ENCODE assay signal across 21 cellular contexts in the genomic region with DNA sequence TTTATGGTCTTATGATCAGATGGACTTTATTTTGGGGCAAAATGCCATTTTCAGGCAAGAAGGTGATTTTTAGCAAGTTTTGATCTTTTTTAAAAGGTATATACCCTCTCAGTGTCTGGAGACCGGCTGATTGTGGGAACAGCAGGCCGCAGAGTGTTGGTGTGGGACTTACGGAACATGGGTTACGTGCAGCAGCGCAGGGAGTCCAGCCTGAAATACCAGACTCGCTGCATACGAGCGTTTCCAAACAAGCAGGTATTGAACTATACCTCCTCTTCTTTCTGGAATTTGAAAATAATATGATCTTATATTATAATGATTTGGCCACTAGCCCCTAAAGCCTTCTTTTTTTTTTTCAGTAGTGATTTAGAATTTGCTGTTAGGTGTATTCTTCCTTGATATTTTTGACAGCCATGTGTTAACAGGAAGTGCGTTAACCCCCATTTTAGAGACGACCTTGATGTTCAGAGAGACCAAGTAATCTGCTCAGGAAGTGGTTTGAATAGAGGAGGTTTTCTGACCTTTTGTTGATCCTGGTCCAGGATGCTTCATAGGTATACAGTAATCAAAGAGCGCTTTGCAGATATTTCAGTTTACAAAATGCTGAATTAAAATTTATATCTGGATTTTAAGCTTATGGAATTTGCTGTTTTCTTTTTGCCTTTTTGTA. TPM values are rescaled to one million over a fixed set of nuclear protein-coding genes. Genes with fewer than 3 reads are reported as not detected.
DNase-seq lines count a peak whose midpoint lies in the region; ATAC-seq, FAIRE-seq and TF ChIP-seq lines count a peak whose summit lies in the region.
"Had no signal": no experiment of that assay in that cellular context is flagged by ENCODE, and none has a peak within 500 bp of the region (broad histone marks: within the 10 kb centered on the region; RNA-seq: fewer than 3 reads in every experiment).

No MANE protein-coding gene starts in this region.

- 91% methylated on average over 11 of the region's 11 CpGs for WGBS in GM12878 (ENCODE audit: insufficient coverage, insufficient replicate concordance, low lambda C conversion rate, missing lambda C conversion rate)

- no peak overlapping the region for H3K4me3 ChIP-seq in Peyer's patch
- peak overlapping the region; percentile 39 for H3K4me3 ChIP-seq in GM12878
- H3K4me3 ChIP-seq: coronary artery, gastrocnemius medialis, sigmoid colon had no signal

- peaks cover 0 to 73% (median 4%) of the 10 kb centered on the region in 3 donors for H3K36me3 ChIP-seq in Peyer's patch
- H3K36me3 ChIP-seq in GM12878 (ENCODE audit: control insufficient read depth in 2 of 2, insufficient read depth in 2 of 2, low read length in 1 of 2) = peaks cover 3 to 43% of the 10 kb centered on the region in 2 experiments

- TF ChIP-seq POLR2A in Peyer's patch (IDR thresholded peaks at IDR 0.05) (no peak), GM12878 (IDR thresholded peaks at IDR 0.05; ENCODE audit: low read depth, low read length) (no peak)

- H3K36me3 Mint-ChIP-seq in activated naive CD4-positive, alpha-beta T cell treated with anti-CD3 and anti-CD28 coated beads, Interleukin-2, amount 50 U/mL, for 24 hours = peaks cover 26% of the 10 kb centered on the region

- TF ChIP-seq RAD21 in GM12878 (IDR thresholded peaks at IDR 0.05; ENCODE audit: insufficient read depth, low read depth, low read length) = no peak

- POLR2A ChIA-PET in GM12878 (lab: Charles Lee) = interaction anchor here (0.7 kb wide), 1 partner anchor 393 kb away, joined by 3 read pairs; no protein-coding TSS in a partner anchor

- H3K79me2 ChIP-seq in GM12878 (ENCODE audit: control insufficient read depth, insufficient read depth, low read length) = peaks cover 89% of the 10 kb centered on the region

- peaks cover 75% of the 10 kb centered on the region for H3K4me1 Mint-ChIP-seq in activated naive CD4-positive, alpha-beta T cell treated with anti-CD3 and anti-CD28 coated beads, Interleukin-2, amount 50 U/mL, for 24 hours
- peaks cover 66% of the 10 kb centered on the region for H3K4me1 Mint-ChIP-seq in stimulated activated naive CD8-positive, alpha-beta T cell treated with anti-CD3 and anti-CD28 coated beads, Interleukin-15, amount 100 ng/mL, for 72 hours

- no peak overlapping the region for H2AFZ ChIP-seq in GM12878 (ENCODE audit: control insufficient read depth, low read depth, low read length)

- RAD21 ChIA-PET in GM12878 (lab: Charles Lee; ENCODE audit: unreplicated experiment) = interaction anchor here (1.1 kb wide), 1 partner anchor 9 kb away, joined by 3 read pairs; no protein-coding TSS in a partner anchor

- intact Hi-C loops in GM12878 (cut with micrococcal nuclease; ENCODE audit: unreplicated experiment) = no loop called here

- CTCF ChIA-PET in GM12878 (lab: Yijun Ruan, JAX) = no interaction called here

- no peak for FAIRE-seq in GM12878 (lab: Jason Lieb, UNC)

- H3K9ac ChIP-seq in GM12878 (ENCODE audit: control insufficient read depth, insufficient read depth, low read length) = no peak overlapping the region

- peak overlapping the region; percentile 87 for H3K27ac Mint-ChIP-seq in activated naive CD4-positive, alpha-beta T cell treated with anti-CD3 and anti-CD28 coated beads, Interleukin-2, amount 50 U/mL, for 24 hours
- H3K27ac Mint-ChIP-seq in stimulated activated naive CD8-positive, alpha-beta T cell treated with anti-CD3 and anti-CD28 coated beads, Interleukin-15, amount 100 ng/mL, for 72 hours = peak overlapping the region; percentile 54 to 84

- TF ChIP-seq EP300 in GM12878 (IDR thresholded peaks at IDR 0.05; ENCODE audit: borderline replicate concordance in 1 of 2, control insufficient read depth in 1 of 2, low read depth in 2 of 2, low read length in 2 of 2) = no peak

- SMC1A ChIA-PET in GM12878 (lab: Charles Lee; ENCODE audit: uncharacterized antibody, unreplicated experiment) = interaction anchor here (0.8 to 1.8 kb wide), 5 partner anchors 14 to 340 kb away, joined by 3 to 10 read pairs (median 4); no protein-coding TSS in a partner anchor

- no peaks in the 10 kb centered on the region for H3K9me3 Mint-ChIP-seq in activated naive CD4-positive, alpha-beta T cell treated with anti-CD3 and anti-CD28 coated beads, Interleukin-2, amount 50 U/mL, for 24 hours
- H3K9me3 Mint-ChIP-seq in stimulated activated naive CD8-positive, alpha-beta T cell treated with anti-CD3 and anti-CD28 coated beads, Interleukin-15, amount 100 ng/mL, for 72 hours = no peaks in the 10 kb centered on the region

- BruUV-seq in GM12878 (replicated peaks; lab: Mats Ljungman, UMichigan) = no TSS peak

- H3K27me3 ChIP-seq in Peyer's patch (no peaks in the 10 kb centered on the region), GM12878 (replicated peaks in 1 of 2; ENCODE audit: control insufficient read depth in 2 of 2, insufficient read depth in 2 of 2, low read length in 1 of 2) (no peaks in the 10 kb centered on the region)
- H3K27me3 ChIP-seq: gastrocnemius medialis, sigmoid colon had no signal

- TF ChIP-seq CTCF in Peyer's patch (IDR thresholded peaks at IDR 0.05) = no peak
- TF ChIP-seq CTCF in GM12878 (IDR thresholded peaks at IDR 0.05 in 2 of 3, conservative IDR thresholded peaks at IDR 0.05 in 1 of 3; ENCODE audit: control insufficient read depth in 2 of 3, extremely low read depth in 1 of 3, insufficient read depth in 1 of 3, low read depth in 3 of 3, low read length in 3 of 3) = no peak

- in situ Hi-C loops in GM12878 (cut with MboI) = no loop called here

- no peaks in the 10 kb centered on the region for H3K27me3 Mint-ChIP-seq in activated naive CD4-positive, alpha-beta T cell treated with anti-CD3 and anti-CD28 coated beads, Interleukin-2, amount 50 U/mL, for 24 hours
- no peaks in the 10 kb centered on the region for H3K27me3 Mint-ChIP-seq in stimulated activated naive CD8-positive, alpha-beta T cell treated with anti-CD3 and anti-CD28 coated beads, Interleukin-15, amount 100 ng/mL, for 72 hours

- H3K4me2 ChIP-seq in GM12878 (ENCODE audit: control insufficient read depth, insufficient read depth) = no peak overlapping the region; the same call in 1 of the 2 replicates

- DNase-seq in activated naive CD4-positive, alpha-beta T cell treated with anti-CD3 and anti-CD28 coated beads, Interleukin-2, amount 50 U/mL, for 16 hours = no peak
- peak in 1 of 3 donors; percentile 52 for DNase-seq in Peyer's patch
- DNase-seq in GM12878 (ENCODE audit: low read depth, low spot score) = no peak
- DNase-seq in stimulated activated naive CD8-positive, alpha-beta T cell treated with anti-CD3 and anti-CD28 coated beads, Interleukin-15, amount 100 ng/mL, for 72 hours = no peak
- no peak for DNase-seq in HCEC 1CT
- DNase-seq in stimulated activated CD4-positive, alpha-beta T cell treated with anti-CD3 and anti-CD28 coated beads, Interleukin-4, amount 100 ng/mL, for 4 hours = no peak
- DNase-seq: gastrocnemius medialis; H7; MV-4-11; NCI-H2107; sigmoid colon; stimulated activated CD4-positive, alpha-beta T cell treated with anti-CD3 and anti-CD28 coated beads, Interleukin-4, amount 100 ng/mL, for 24 hours; WERI-Rb-1 had no signal

- H3K4me1 ChIP-seq in Peyer's patch = peaks cover 0 to 17% (median under 1%) of the 10 kb centered on the region in 4 donors
- H3K4me1 ChIP-seq in GM12878 (ENCODE audit: control insufficient read depth, insufficient read depth, low read length) = peaks cover 9% of the 10 kb centered on the region; the same call in 1 of the 2 replicates

- H3K27ac ChIP-seq in Peyer's patch = peak overlapping the region in 3 of 4 donors; percentile 3 to 40 (median 22)
- H3K27ac ChIP-seq in GM12878 (ENCODE audit: control insufficient read depth, insufficient read depth) = no peak overlapping the region
- H3K27ac ChIP-seq: coronary artery, gastrocnemius medialis, sigmoid colon, WERI-Rb-1 had no signal

- H3K9me3 ChIP-seq in Peyer's patch (no peaks in the 10 kb centered on the region), GM12878 (replicated peaks; ENCODE audit: control insufficient read depth, insufficient read depth, low read length) (no peaks in the 10 kb centered on the region)
- H3K9me3 ChIP-seq: gastrocnemius medialis, sigmoid colon had no signal

- H3K4me3 Mint-ChIP-seq in activated naive CD4-positive, alpha-beta T cell treated with anti-CD3 and anti-CD28 coated beads, Interleukin-2, amount 50 U/mL, for 24 hours = peak overlapping the region; percentile 75
- peak overlapping the region; percentile 66 to 83 for H3K4me3 Mint-ChIP-seq in stimulated activated naive CD8-positive, alpha-beta T cell treated with anti-CD3 and anti-CD28 coated beads, Interleukin-15, amount 100 ng/mL, for 72 hours

- no peaks in the 10 kb centered on the region; the same call in none of the 2 replicates for H4K20me1 ChIP-seq in GM12878 (ENCODE audit: control insufficient read depth, insufficient read depth)

- ATAC-seq in GM12878 (peak; percentile 31; the same call in 1 of the 3 replicates), HG03460 (IDR thresholded peaks at IDR 0.05; ENCODE audit: unreplicated experiment) (no peak)
- peak; percentile 97 for ATAC-seq in stimulated activated naive CD8-positive, alpha-beta T cell treated with anti-CD3 and anti-CD28 coated beads, Interleukin-15, amount 100 ng/mL, for 72 hours
- ATAC-seq: gastrocnemius medialis, left lobe of liver had no signal

RNA-seq across cellular contexts. Expression of gene BUB3, which starts 6.2 kb away (rescaled TPM):
- total RNA-seq in Peyer's patch (100 to 1,000 TPM in 2 of 4 donors, 10 to 100 TPM in 2; 51.1 to 168 (median 102) TPM), GM12878 (2014; rRNA removed) (471 and 555 TPM in 2 replicates), GM12878 (2014; rRNA removed; fragmentation: Illumina TruSeq; extraction: Trizol) (248 and 262 TPM in 2 replicates), GM12878 (2021) (252 and 260 TPM in 2 replicates)
- total RNA-seq in GM12878 (2013; cell fraction: nucleolus; rRNA removed) = 259 and 269 TPM in 2 replicates
- 91.1 TPM for polyA plus RNA-seq in GM12878 (2011; ENCODE audit: low read depth)
- polyA plus RNA-seq in GM12878 (2011; rRNA removed) (312 and 334 TPM in 2 replicates), GM12878 (2014; fragmentation: Illumina TruSeq; extraction: Trizol) (228 and 312 TPM in 2 replicates), GM12878 (2014; fragmentation: Nextera tagmentation; extraction: Ambion mirVana) (1,000 to 10,000 TPM in 1 of 2 experiments, 100 to 1,000 TPM in 1; 648 to 1,126 TPM), GM12878 (2014; rRNA removed) (395 and 513 TPM in 2 replicates), GM12878 (2016; fragmentation: Nextera tagmentation; extraction: Ambion mirVana) (100 to 1,000 TPM; 487 to 530 TPM)
- 276 and 371 TPM in 2 replicates for polyA plus RNA-seq in GM12878 (2011; cell fraction: cytosol; rRNA removed)
- polyA plus RNA-seq in GM12878 (2011; cell fraction: nucleus; rRNA removed) = 512 and 524 TPM in 2 replicates
- 164 and 233 TPM in 2 replicates for polyA plus RNA-seq in GM12878 (2012)
- 402 and 493 TPM in 2 replicates for polyA minus RNA-seq in GM12878 (2011; rRNA and poly(A)+ RNA removed)
- 129 and 154 TPM in 2 replicates for polyA minus RNA-seq in GM12878 (2011; cell fraction: cytosol; rRNA and poly(A)+ RNA removed)
- polyA minus RNA-seq in GM12878 (2011; cell fraction: nucleus; rRNA and poly(A)+ RNA removed) = 259 and 337 TPM in 2 replicates

RNA-seq across cellular contexts. Expression of gene HMX2, which starts 12.5 kb away (rescaled TPM):
- total RNA-seq in Peyer's patch (1 to 10 TPM in 1 of 4 donors, not detected in 3; 1.0 TPM), GM12878 (2014; rRNA removed) (12.0 and 16.8 TPM in 2 replicates), GM12878 (2014; rRNA removed; fragmentation: Illumina TruSeq; extraction: Trizol) (3.1 and 4.5 TPM in 2 replicates), GM12878 (2021) (19.8 and 22.0 TPM in 2 replicates)
- total RNA-seq in GM12878 (2013; cell fraction: nucleolus; rRNA removed) = 0.86 and 1.1 TPM in 2 replicates
- polyA plus RNA-seq in GM12878 (2011; ENCODE audit: low read depth) = 0.47 TPM
- polyA plus RNA-seq in GM12878 (2011; rRNA removed) (not detected in 2 replicates), GM12878 (2014; fragmentation: Illumina TruSeq; extraction: Trizol) (2.8 and 2.9 TPM in 2 replicates), GM12878 (2014; fragmentation: Nextera tagmentation; extraction: Ambion mirVana) (1 to 10 TPM; 1.4 to 3.0 TPM), GM12878 (2014; rRNA removed) (23.6 and 26.4 TPM in 2 replicates), GM12878 (2016; fragmentation: Nextera tagmentation; extraction: Ambion mirVana) (10 to 100 TPM; 30.6 to 31.3 TPM)
- polyA plus RNA-seq in GM12878 (2011; cell fraction: cytosol; rRNA removed) = 0.08 and 0.10 TPM in 2 replicates
- 0.10 and 0.15 TPM in 2 replicates for polyA plus RNA-seq in GM12878 (2011; cell fraction: nucleus; rRNA removed)
- polyA plus RNA-seq in GM12878 (2012) = 3.6 and 5.8 TPM in 2 replicates
- polyA minus RNA-seq in GM12878 (2011; rRNA and poly(A)+ RNA removed) = 0.15 TPM in 1 of 2 replicates, not detected in the other
- not detected in 2 replicates for polyA minus RNA-seq in GM12878 (2011; cell fraction: cytosol; rRNA and poly(A)+ RNA removed)
- not detected in 2 replicates for polyA minus RNA-seq in GM12878 (2011; cell fraction: nucleus; rRNA and poly(A)+ RNA removed)
- total RNA-seq: gastrocnemius medialis, H7, left lobe of liver, osteoblast, RPMI7951 had no signal

RNA-seq across cellular contexts. Expression of gene HMX3, which starts 24.7 kb away (rescaled TPM):
- total RNA-seq in Peyer's patch (1 to 10 TPM in 2 of 4 donors, not detected in 2; 1.1 to 3.4 TPM), GM12878 (2014; rRNA removed) (29.6 and 32.8 TPM in 2 replicates), GM12878 (2014; rRNA removed; fragmentation: Illumina TruSeq; extraction: Trizol) (3.5 and 4.8 TPM in 2 replicates), GM12878 (2021) (54.6 and 60.5 TPM in 2 replicates)
- 8.9 and 12.1 TPM in 2 replicates for total RNA-seq in GM12878 (2013; cell fraction: nucleolus; rRNA removed)
- 2.1 TPM for polyA plus RNA-seq in GM12878 (2011; ENCODE audit: low read depth)
- polyA plus RNA-seq in GM12878 (2011; rRNA removed) (0.19 and 0.65 TPM in 2 replicates), GM12878 (2014; fragmentation: Illumina TruSeq; extraction: Trizol) (0.27 and 0.63 TPM in 2 replicates), GM12878 (2014; fragmentation: Nextera tagmentation; extraction: Ambion mirVana) (not detected), GM12878 (2014; rRNA removed) (34.3 and 38.6 TPM in 2 replicates), GM12878 (2016; fragmentation: Nextera tagmentation; extraction: Ambion mirVana) (10 to 100 TPM; 14.0 to 16.6 TPM)
- 1.3 and 2.9 TPM in 2 replicates for polyA plus RNA-seq in GM12878 (2011; cell fraction: cytosol; rRNA removed)
- polyA plus RNA-seq in GM12878 (2011; cell fraction: nucleus; rRNA removed) = 1.4 and 3.6 TPM in 2 replicates
- polyA plus RNA-seq in GM12878 (2012) = 8.8 and 9.0 TPM in 2 replicates
- polyA minus RNA-seq in GM12878 (2011; rRNA and poly(A)+ RNA removed) = 0.29 and 1.0 TPM in 2 replicates
- 3.2 and 4.4 TPM in 2 replicates for polyA minus RNA-seq in GM12878 (2011; cell fraction: cytosol; rRNA and poly(A)+ RNA removed)
- 1.3 and 1.7 TPM in 2 replicates for polyA minus RNA-seq in GM12878 (2011; cell fraction: nucleus; rRNA and poly(A)+ RNA removed)
- total RNA-seq: gastrocnemius medialis, H7, HT1080, osteoblast, RPMI7951 had no signal
- polyA plus RNA-seq: thymus had no signal
